ENCODE assay signal across 10 cellular contexts in the genomic region with DNA sequence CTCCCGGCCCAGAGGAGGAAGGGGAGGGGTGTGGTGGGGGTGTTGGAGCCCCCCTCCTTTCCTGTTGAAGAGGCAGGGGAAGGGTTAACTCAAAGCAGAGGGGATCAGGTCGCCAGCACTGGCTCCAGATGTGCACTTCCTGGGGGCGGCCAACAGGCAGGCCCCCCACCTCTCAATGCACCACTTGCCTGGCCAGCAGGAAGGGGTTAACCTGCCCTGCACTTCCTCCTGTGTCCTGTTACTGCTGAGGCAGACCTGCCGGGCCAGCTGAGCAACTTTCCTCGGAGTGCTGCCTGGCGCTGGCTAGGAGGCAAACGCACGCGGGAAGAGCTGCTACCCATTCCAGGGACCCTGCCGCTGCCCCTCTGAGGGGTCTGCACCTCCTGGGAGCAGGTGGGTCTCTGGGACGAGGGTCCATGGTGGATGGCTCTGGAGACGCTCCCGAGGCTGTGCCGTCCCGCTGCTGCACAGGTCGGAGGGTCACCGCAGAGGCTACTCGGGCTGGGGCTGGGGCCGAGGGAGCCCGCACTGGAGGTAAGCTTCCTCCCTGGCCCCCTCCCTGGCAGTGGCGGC. TPM values are rescaled to one million over a fixed set of nuclear protein-coding genes. Genes with fewer than 3 reads are reported as not detected.
DNase-seq lines count a peak whose midpoint lies in the region; ATAC-seq, FAIRE-seq and TF ChIP-seq lines count a peak whose summit lies in the region.
"Had no signal": no experiment of that assay in that cellular context is flagged by ENCODE, and none has a peak within 500 bp of the region (broad histone marks: within the 10 kb centered on the region; RNA-seq: fewer than 3 reads in every experiment).

A gene (plus strand): TSS at position 284 of the 573 bp plus-strand sequence. CDS start 3,822 bp downstream, outside the sequence.

- H3K4me1 Mint-ChIP-seq in astrocyte (ENCODE audit: low read depth, unreplicated experiment), result peaks cover 11% of the 10 kb centered on the region
- peaks cover 29% of the 10 kb centered on the region for H3K4me1 Mint-ChIP-seq in type B pancreatic cell (ENCODE audit: unreplicated experiment)

- H3K9me3 Mint-ChIP-seq in astrocyte (ENCODE audit: unreplicated experiment) (peaks cover 6% of the 10 kb centered on the region), type B pancreatic cell (no peaks in the 10 kb centered on the region)

- peaks cover 11% of the 10 kb centered on the region for H3K4me1 ChIP-seq in astrocyte (ENCODE audit: insufficient read depth, low read length)

- TF ChIP-seq CTCF in astrocyte (IDR thresholded peaks at IDR 0.05; ENCODE audit: insufficient read depth, low read depth, low read length), result no peak
- no peak for TF ChIP-seq CTCF in type B pancreatic cell (conservative IDR thresholded peaks at IDR 0.05)

- H3K4me2 ChIP-seq in astrocyte (ENCODE audit: low read length), result peak within 1 kb of the TSS; percentile 74

- no peak within 1 kb of the TSS for H3K9ac ChIP-seq in astrocyte (ENCODE audit: low read length)

- H3K27me3 Mint-ChIP-seq in astrocyte (ENCODE audit: low read depth, unreplicated experiment) (peaks cover 79% of the 10 kb centered on the region), type B pancreatic cell (peaks cover 16% of the 10 kb centered on the region)

- FAIRE-seq in astrocyte (lab: Jason Lieb, UNC), result no peak

- H3K36me3 Mint-ChIP-seq in astrocyte (ENCODE audit: low read depth, unreplicated experiment) (peaks cover 9% of the 10 kb centered on the region), type B pancreatic cell (no peaks in the 10 kb centered on the region)

- H3K36me3 ChIP-seq in astrocyte (ENCODE audit: insufficient read depth, low read length), result no peaks in the 10 kb centered on the region

- DNase-seq in NCI-H748 (lab: John Stamatoyannopoulos, UW; ENCODE audit: unreplicated experiment) (peak; percentile 29), NCI-H748 treated with DMSO at 0.1 percent for 48 hours (lab: John Stamatoyannopoulos, UW) (no peak), astrocyte (ENCODE audit: low read depth) (no peak), islet precursor cell (peak; percentile 92), type B pancreatic cell (ENCODE audit: extremely low spot score, unreplicated experiment) (no peak), CD1c-positive myeloid dendritic cell (ENCODE audit: extremely low spot score) (no peak)
- DNase-seq: anterior cingulate cortex had no signal

- ATAC-seq in HG03520 (IDR thresholded peaks at IDR 0.05; ENCODE audit: unreplicated experiment) (no peak), HG02678 (IDR thresholded peaks at IDR 0.05; ENCODE audit: unreplicated experiment) (no peak)

- H3K9me3 ChIP-seq in astrocyte (ENCODE audit: insufficient read depth, low read depth, low read length), result no peaks in the 10 kb centered on the region

- peak within 1 kb of the TSS; percentile 38 for H2AFZ ChIP-seq in astrocyte (ENCODE audit: low read depth, low read length)

- H3K4me3 Mint-ChIP-seq in astrocyte (ENCODE audit: unreplicated experiment) (peak within 1 kb of the TSS; percentile 67), type B pancreatic cell (peak within 1 kb of the TSS; percentile 90)

- no peaks in the 10 kb centered on the region for H3K79me2 ChIP-seq in astrocyte (ENCODE audit: insufficient read depth, low read length)

- no peaks in the 10 kb centered on the region for H4K20me1 ChIP-seq in astrocyte (ENCODE audit: insufficient read depth, low read length)

- peaks cover 21% of the 10 kb centered on the region for H3K27me3 ChIP-seq in astrocyte (ENCODE audit: insufficient read depth, low read length)

- H3K27ac Mint-ChIP-seq in astrocyte (ENCODE audit: unreplicated experiment) (no peak within 1 kb of the TSS), type B pancreatic cell (peak within 1 kb of the TSS; percentile 73)

- no peak within 1 kb of the TSS for H3K27ac ChIP-seq in astrocyte (ENCODE audit: low read depth, low read length)

- no peak within 1 kb of the TSS for H3K4me3 ChIP-seq in astrocyte (ENCODE audit: insufficient read depth, low read depth, low read length)

RNA-seq across cellular contexts. Expression of the gene that starts here (rescaled TPM):
- 0.24 and 1.7 TPM in 2 replicates for total RNA-seq in astrocyte
- total RNA-seq in type B pancreatic cell (ENCODE audit: low replicate concordance), result 41.7 and 72.1 TPM in 2 replicates
- total RNA-seq: HT1080 had no signal

Comparison
In these comparisons a context has a peak if more than half of its experiments do, and no peak if none do; other contexts are left out.
1. RNA of the gene that starts here (total RNA-seq): 41.7 to 72.1 TPM in type B pancreatic cell; 0.24 to 1.7 TPM in astrocyte; every median in the first group is over 10 times any median in the second.
2. DNase-seq: peak in NCI-H748 (single experiment) and islet precursor cell (single experiment); none in NCI-H748 treated with DMSO at 0.1 percent for 48 hours (single experiment), astrocyte (single experiment), type B pancreatic cell (single experiment) and CD1c-positive myeloid dendritic cell (single experiment).